ENCODE assay signal across 19 cellular contexts in the genomic region with DNA sequence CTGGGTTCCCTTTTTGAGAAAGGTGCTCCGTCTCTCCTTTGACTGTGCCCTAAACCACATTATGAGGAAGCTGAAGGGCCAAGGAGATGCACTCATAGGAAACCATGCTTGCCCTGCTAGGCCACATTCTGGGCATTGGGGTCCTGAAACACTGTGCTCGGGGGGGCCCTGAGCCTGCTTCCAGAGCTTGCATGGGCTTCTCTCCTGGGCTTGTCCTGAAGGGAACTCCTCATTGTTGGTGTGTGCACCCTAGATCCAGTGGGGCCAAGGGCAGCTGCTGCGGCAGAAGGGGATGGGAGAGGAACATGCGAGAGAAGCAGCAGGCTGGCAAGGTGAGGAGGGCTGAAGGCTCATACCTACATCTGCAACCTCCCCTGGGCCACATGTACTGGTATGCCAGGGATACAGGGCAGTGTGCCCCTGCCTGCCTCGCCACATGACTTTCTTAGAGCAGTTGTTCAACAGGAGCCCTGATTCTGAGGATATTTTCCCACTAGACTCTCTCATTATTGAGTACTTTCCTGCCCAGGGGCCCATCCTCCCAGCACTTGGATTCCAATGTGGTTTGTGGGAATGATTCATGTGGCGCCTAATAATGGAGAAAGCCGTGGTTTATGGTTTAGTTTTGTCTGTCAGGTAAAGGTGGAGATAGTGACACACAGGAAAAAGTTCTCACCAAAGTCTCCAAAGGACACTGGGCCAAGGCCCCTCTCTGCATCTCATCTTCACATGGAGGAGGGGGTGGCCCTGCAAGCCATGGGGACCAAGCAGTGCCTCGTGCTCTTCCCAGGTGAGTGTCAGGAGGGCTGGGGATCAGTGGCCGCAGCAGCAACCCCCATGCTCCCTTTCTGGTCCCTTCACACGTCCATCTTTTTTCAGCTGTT.
DNase-seq lines count a peak whose midpoint lies in the region; ATAC-seq and TF ChIP-seq lines count a peak whose summit lies in the region.
"Had no signal": no experiment of that assay in that cellular context is flagged by ENCODE, and none has a peak within 500 bp of the region (broad histone marks: within the 10 kb centered on the region; RNA-seq: fewer than 3 reads in every experiment).

No MANE protein-coding gene starts in this region.

- peaks cover 9% of the 10 kb centered on the region for H3K9me1 ChIP-seq in IMR-90 (ENCODE audit: insufficient read depth, low read length)

- peak overlapping the region; percentile 66 for H2BK120ac ChIP-seq in IMR-90 (ENCODE audit: low read depth, low read length)

- WGBS in IMR-90 (ENCODE audit: extremely low coverage in 2 of 2, insufficient read length in 1 of 2), 2 experiments = 83% methylated on average over 1 of the region's 10 CpGs; no CpG with 5 or more reads in 1 of the 2 experiments

- H4K91ac ChIP-seq in IMR-90 (ENCODE audit: insufficient read depth, low read depth, low read length) = peak overlapping the region; percentile 45; the same call in 1 of the 2 replicates

- no peak overlapping the region for H2AK9ac ChIP-seq in IMR-90 (replicated peaks; ENCODE audit: low read depth, low read length, poor library complexity)

- H3K4me3 ChIP-seq in AG10803 (ENCODE audit: low read length) = no peak overlapping the region
- H3K4me3 ChIP-seq in IMR-90 (ENCODE audit: insufficient read depth, low read depth, low read length) = no peak overlapping the region
- H3K4me3 ChIP-seq: body of pancreas had no signal

- dilution Hi-C loops in IMR-90 (cut with HindIII; ENCODE audit: low sequenced_read_pairs, unreplicated experiment) = no loop called here

- no peak overlapping the region for H2BK5ac ChIP-seq in IMR-90 (ENCODE audit: low read depth, low read length, poor library complexity, severe bottlenecking)

- H3K4me1 Mint-ChIP-seq in activated naive CD8-positive, alpha-beta T cell treated with anti-CD3 and anti-CD28 coated beads, Interleukin-2, amount 50 U/mL, for 24 hours = peaks cover 34% of the 10 kb centered on the region

- H3K4ac ChIP-seq in IMR-90 (ENCODE audit: low read depth, low read length) = peak overlapping the region; percentile 53; the same call in 1 of the 2 replicates

- peak overlapping the region; percentile 25; the same call in 1 of the 2 replicates for H2BK20ac ChIP-seq in IMR-90 (ENCODE audit: low read depth, low read length)

- peak overlapping the region; percentile 80 for H3K14ac ChIP-seq in IMR-90 (replicated peaks; ENCODE audit: low read depth, low read length)

- TF ChIP-seq POLR2A in IMR-90 (IDR thresholded peaks at IDR 0.05; ENCODE audit: low read depth, low read length) = no peak

- H3K9ac ChIP-seq in IMR-90 (ENCODE audit: low read depth, low read length) = no peak overlapping the region

- H3K27ac ChIP-seq in IMR-90 (ENCODE audit: insufficient read depth, low read length) = no peak overlapping the region
- H3K27ac ChIP-seq: body of pancreas had no signal

- BruUV-seq in IMR-90 (replicated peaks; lab: Mats Ljungman, UMichigan) = no TSS peak

- H3K9me3 Mint-ChIP-seq in activated naive CD8-positive, alpha-beta T cell treated with anti-CD3 and anti-CD28 coated beads, Interleukin-2, amount 50 U/mL, for 24 hours = no peaks in the 10 kb centered on the region
- H3K9me3 Mint-ChIP-seq: effector memory CD8-positive, alpha-beta T cell had no signal

- CTCF ChIA-PET in IMR-90 (lab: Yijun Ruan, JAX) = no interaction called here

- intact Hi-C loops in IMR-90 (cut with micrococcal nuclease) = no loop called here

- peak overlapping the region; percentile 80 for H2AK5ac ChIP-seq in IMR-90 (ENCODE audit: low read depth, low read length)

- H3K79me1 ChIP-seq in IMR-90 (ENCODE audit: low read depth in 1 of 2, low read length in 2 of 2) = no peaks in the 10 kb centered on the region

- no peak overlapping the region for H3K4me2 ChIP-seq in IMR-90 (ENCODE audit: low read depth, low read length)

- H3K27me3 ChIP-seq in IMR-90 (ENCODE audit: control insufficient read depth, insufficient read depth, low read length) = no peaks in the 10 kb centered on the region; the same call in 1 of the 2 replicates
- H3K27me3 ChIP-seq: body of pancreas had no signal

- no peak overlapping the region for H4K5ac ChIP-seq in IMR-90 (ENCODE audit: low read depth, low read length)

- H3K36me3 ChIP-seq in IMR-90 (ENCODE audit: control insufficient read depth, insufficient read depth, low read length) = no peaks in the 10 kb centered on the region

- TF ChIP-seq CTCF in AG10803 (conservative IDR thresholded peaks at IDR 0.05; ENCODE audit: low read length) (no peak), IMR-90 (conservative IDR thresholded peaks at IDR 0.05; ENCODE audit: low read depth, low read length) (no peak)

- H3K36me3 Mint-ChIP-seq in activated naive CD8-positive, alpha-beta T cell treated with anti-CD3 and anti-CD28 coated beads, Interleukin-2, amount 50 U/mL, for 24 hours (ENCODE audit: low read depth) = no peaks in the 10 kb centered on the region

- H2AFZ ChIP-seq in IMR-90 (replicated peaks; ENCODE audit: low read length, poor library complexity) = peak overlapping the region; percentile 10

- no peak overlapping the region for H3K23ac ChIP-seq in IMR-90 (ENCODE audit: low read depth, low read length)

- peak overlapping the region in 1 of 2 experiments; percentile 40; a peak in 1 of 4 replicates for H4K8ac ChIP-seq in IMR-90 (ENCODE audit: low read depth in 2 of 2, low read length in 2 of 2)

- in situ Hi-C loops in IMR-90 (cut with MboI; ENCODE audit: low sequenced_read_pairs) = no loop called here

- peak; percentile 31 for DNase-seq in AG10803 (ENCODE audit: low read depth)
- peak; percentile 28 for DNase-seq in IMR-90
- DNase-seq in activated naive CD8-positive, alpha-beta T cell treated with anti-CD3 and anti-CD28 coated beads, Interleukin-2, amount 50 U/mL, for 24 hours = peak; percentile 23
- peak; percentile 86 for DNase-seq in kidney tubule cell (ENCODE audit: low spot score)
- no peak for DNase-seq in NCI-H2107 (lab: John Stamatoyannopoulos, UW)
- DNase-seq: body of pancreas; effector memory CD8-positive, alpha-beta T cell; H7; KBM-7; NCI-H187 treated with DMSO at 0.1 percent for 48 hours; NCI-H524 treated with DMSO at 0.1 percent for 48 hours; nucleus accumbens; RPMI8226; stimulated activated naive CD4-positive, alpha-beta T cell treated with Interleukin-2 at 50 U/mL for 16 hours; T-helper 2 cell had no signal

- H3K27ac Mint-ChIP-seq in activated naive CD8-positive, alpha-beta T cell treated with anti-CD3 and anti-CD28 coated beads, Interleukin-2, amount 50 U/mL, for 24 hours = peak overlapping the region; percentile 62
- H3K27ac Mint-ChIP-seq: activated T-helper 2 cell treated with anti-CD3 and anti-CD28 coated beads, Interferon-gamma antibody, Interleukin-2, Interleukin-4, amounts not matched to agents 10 μg/mL and 5 μg/mL and 100 μg/mL, durations not matched to agents 14 hours and 24 hours and 36 hours; effector memory CD8-positive, alpha-beta T cell had no signal

- H3K4me3 Mint-ChIP-seq in activated naive CD8-positive, alpha-beta T cell treated with anti-CD3 and anti-CD28 coated beads, Interleukin-2, amount 50 U/mL, for 24 hours = no peak overlapping the region
- H3K4me3 Mint-ChIP-seq: effector memory CD8-positive, alpha-beta T cell had no signal

- peaks cover 3% of the 10 kb centered on the region; the same call in 1 of the 2 replicates for H3K9me3 ChIP-seq in IMR-90 (ENCODE audit: control insufficient read depth, insufficient read depth, low read length)
- H3K9me3 ChIP-seq: body of pancreas had no signal

- peaks cover 1% of the 10 kb centered on the region for H3K27me3 Mint-ChIP-seq in activated naive CD8-positive, alpha-beta T cell treated with anti-CD3 and anti-CD28 coated beads, Interleukin-2, amount 50 U/mL, for 24 hours

- TF ChIP-seq RAD21 in IMR-90 (IDR thresholded peaks at IDR 0.05; ENCODE audit: low read length) = no peak

- peaks cover 12% of the 10 kb centered on the region for H3K4me1 ChIP-seq in IMR-90 (ENCODE audit: control insufficient read depth, insufficient read depth, low read length)

- ATAC-seq in IMR-90 (ENCODE audit: low read depth) = no peak
- ATAC-seq in activated naive CD8-positive, alpha-beta T cell treated with anti-CD3 and anti-CD28 coated beads, Interleukin-2, amount 50 U/mL, for 24 hours = peak; percentile 44
- ATAC-seq in HG03175 (IDR thresholded peaks at IDR 0.05; ENCODE audit: unreplicated experiment) = no peak
- ATAC-seq in HG03432 (IDR thresholded peaks at IDR 0.05; ENCODE audit: unreplicated experiment) = no peak
- no peak for ATAC-seq in GM21381 (IDR thresholded peaks at IDR 0.05; ENCODE audit: unreplicated experiment)
- ATAC-seq: body of pancreas; effector memory CD8-positive, alpha-beta T cell had no signal

- no peak overlapping the region for H3K18ac ChIP-seq in IMR-90 (ENCODE audit: low read depth, low read length)

- H3K56ac ChIP-seq in IMR-90 (ENCODE audit: extremely low read depth, insufficient read depth, low read length) = no peak overlapping the region

- no peaks in the 10 kb centered on the region; the same call in 1 of the 2 replicates for H4K20me1 ChIP-seq in IMR-90 (ENCODE audit: insufficient read depth, low read length)

- H2BK15ac ChIP-seq in IMR-90 (ENCODE audit: low read depth, low read length) = peak overlapping the region; percentile 53; the same call in 1 of the 3 replicates

- POLR2A ChIA-PET in IMR-90 (lab: Charles Lee; ENCODE audit: unreplicated experiment) = no interaction called here

TF ChIP-seq in IMR-90, 13 proteins besides CTCF, POLR2A, EP300 and RAD21 (continues in another document):
- TF ChIP-seq BHLHE40 (IDR thresholded peaks at IDR 0.05; ENCODE audit: low read depth, low read length) (no peak), MXI1 (IDR thresholded peaks at IDR 0.05; ENCODE audit: borderline replicate concordance, low read depth, low read length) (no peak), CHD1 (IDR thresholded peaks at IDR 0.05; ENCODE audit: low read depth, low read length) (no peak), MAFK (IDR thresholded peaks at IDR 0.05; ENCODE audit: low read depth, low read length) (no peak), SMC3 (IDR thresholded peaks at IDR 0.05; ENCODE audit: low read depth, low read length) (no peak), RFX5 (IDR thresholded peaks at IDR 0.05; ENCODE audit: low read depth, low read length) (no peak), NFE2L2 (IDR thresholded peaks at IDR 0.05; ENCODE audit: low read depth, low read length) (no peak), RCOR1 (IDR thresholded peaks at IDR 0.05; ENCODE audit: insufficient replicate concordance, low read length) (no peak)
- TF ChIP-seq, protein P1, sequence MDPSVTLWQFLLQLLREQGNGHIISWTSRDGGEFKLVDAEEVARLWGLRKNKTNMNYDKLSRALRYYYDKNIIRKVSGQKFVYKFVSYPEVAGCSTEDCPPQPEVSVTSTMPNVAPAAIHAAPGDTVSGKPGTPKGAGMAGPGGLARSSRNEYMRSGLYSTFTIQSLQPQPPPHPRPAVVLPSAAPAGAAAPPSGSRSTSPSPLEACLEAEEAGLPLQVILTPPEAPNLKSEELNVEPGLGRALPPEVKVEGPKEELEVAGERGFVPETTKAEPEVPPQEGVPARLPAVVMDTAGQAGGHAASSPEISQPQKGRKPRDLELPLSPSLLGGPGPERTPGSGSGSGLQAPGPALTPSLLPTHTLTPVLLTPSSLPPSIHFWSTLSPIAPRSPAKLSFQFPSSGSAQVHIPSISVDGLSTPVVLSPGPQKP (IDR thresholded peaks at IDR 0.05; ENCODE audit: borderline replicate concordance, low read depth, low read length) = no peak
